In the genomic region with DNA sequence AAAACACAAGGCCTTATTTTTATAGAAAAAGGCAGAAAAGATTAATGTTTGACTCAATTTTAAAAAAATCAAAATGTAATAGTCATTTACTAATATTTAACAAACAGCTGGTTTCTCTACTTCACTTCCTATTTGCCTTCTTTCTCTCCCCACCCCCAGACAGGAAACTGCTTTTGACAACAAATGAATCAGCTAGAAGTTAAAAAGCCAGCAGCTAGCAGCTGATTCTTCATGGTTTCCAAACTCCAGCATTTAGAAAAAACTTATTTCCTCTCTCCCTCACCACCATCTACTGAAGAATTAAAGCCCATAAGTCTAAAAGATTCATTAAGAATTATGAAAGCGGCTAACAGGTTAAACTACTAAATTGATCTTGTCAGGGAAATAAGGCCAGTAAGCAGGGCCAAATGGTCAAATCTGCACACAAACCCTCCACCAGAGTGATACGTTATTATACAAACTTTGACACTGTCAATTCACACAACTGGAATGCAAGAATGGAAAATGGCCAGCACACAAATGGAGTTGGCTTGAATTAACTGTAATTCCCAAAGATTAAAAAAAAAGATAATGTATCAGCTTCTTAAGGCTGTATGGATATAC, we compare ENCODE assay signal across 8 cellular contexts. TPM values are rescaled to one million over a fixed set of nuclear protein-coding genes. Genes with fewer than 3 reads are reported as not detected.
DNase-seq lines count a peak whose midpoint lies in the region; ATAC-seq and TF ChIP-seq lines count a peak whose summit lies in the region.

No MANE protein-coding gene starts in this region.

- H3K4me1 ChIP-seq in tibial artery: peaks cover 0 to 73% (median 39%) of the 10 kb centered on the region in 4 donors

- intact Hi-C loops in CD4-positive, alpha-beta T cell (cut with DNase I, micrococcal nuclease): loop anchor here in 1 of 2 experiments (5.0 to 10.0 kb wide), 3 partner anchors 248 to 1716 kb away; a partner anchor contains a TSS
- intact Hi-C loops in tibial artery (cut with DNase I; ENCODE audit: low total_unique reads): loop anchor here (5.0 kb wide), 1 partner anchor 68 kb away; no protein-coding TSS in a partner anchor

- POLR2A ChIA-PET in CD4-positive, alpha-beta T cell (lab: Charles Lee): interaction anchor here (0.6 to 3.8 kb wide), 15 partner anchors 8 to 1467 kb away, joined by 3 to 17 read pairs (median 4); a partner anchor contains a TSS

- H3K27me3 ChIP-seq in CD4-positive, alpha-beta T cell (ENCODE audit: control insufficient read depth, insufficient read depth, low read length): no peaks in the 10 kb centered on the region
- no peaks in the 10 kb centered on the region for H3K27me3 ChIP-seq in tibial artery

- peak overlapping the region; percentile 64 for H3K27ac ChIP-seq in CD4-positive, alpha-beta T cell (ENCODE audit: low read depth, low read length)
- peak overlapping the region; percentile 98 to 100 for H3K27ac ChIP-seq in tibial artery

- DNase-seq in CD4-positive, alpha-beta T cell: peak in 3 of 10 experiments; percentile 9 to 29 (median 26)
- DNase-seq in GM19238 (ENCODE audit: insufficient read length, low spot score): peak; percentile 31
- DNase-seq in NAMALWA (ENCODE audit: low spot score): peak; percentile 67
- DNase-seq in amniotic stem cell (lab: John Stamatoyannopoulos, UW): peak; percentile 31
- DNase-seq in left lobe of liver (ENCODE audit: low spot score): no peak
- no peak for DNase-seq in tibial artery
- no peak for DNase-seq in NCI-H1105 (lab: John Stamatoyannopoulos, UW)

- H3K27me3 Mint-ChIP-seq in CD4-positive, alpha-beta T cell: no peaks in the 10 kb centered on the region

- H3K36me3 Mint-ChIP-seq in CD4-positive, alpha-beta T cell (ENCODE audit: low read depth): peaks cover 74% of the 10 kb centered on the region

- TF ChIP-seq CTCF in CD4-positive, alpha-beta T cell (IDR thresholded peaks at IDR 0.05): no peak
- TF ChIP-seq CTCF in tibial artery (IDR thresholded peaks at IDR 0.05): no peak

- no peaks in the 10 kb centered on the region for H3K9me3 Mint-ChIP-seq in CD4-positive, alpha-beta T cell

- peaks cover 67% of the 10 kb centered on the region for H3K4me1 Mint-ChIP-seq in CD4-positive, alpha-beta T cell (ENCODE audit: low read depth)

- H3K36me3 ChIP-seq in tibial artery: peaks cover 0 to 9% (median 0%) of the 10 kb centered on the region in 3 donors

- H3K9me3 ChIP-seq in CD4-positive, alpha-beta T cell (ENCODE audit: control insufficient read depth, low read length): no peaks in the 10 kb centered on the region
- no peaks in the 10 kb centered on the region for H3K9me3 ChIP-seq in tibial artery

- H3K4me3 Mint-ChIP-seq in CD4-positive, alpha-beta T cell: peak overlapping the region; percentile 88

- H3K4me3 ChIP-seq in tibial artery: peak overlapping the region in 1 of 2 donors; percentile 14

- CTCF ChIA-PET in CD4-positive, alpha-beta T cell (lab: Charles Lee): interaction anchor here (0.6 to 2.1 kb wide), 4 partner anchors 22 to 66 kb away, joined by 3 to 4 read pairs (median 4); no protein-coding TSS in a partner anchor

- no peak for ATAC-seq in CD4-positive, alpha-beta T cell (ENCODE audit: poor library complexity)
- ATAC-seq in left lobe of liver (peak; percentile 12), GM18909 (IDR thresholded peaks at IDR 0.05; ENCODE audit: poor library complexity, unreplicated experiment) (no peak)

- H3K27ac Mint-ChIP-seq in CD4-positive, alpha-beta T cell: peak overlapping the region; percentile 77

RNA-seq across cellular contexts. Expression of a gene that starts 4.0 kb away (rescaled TPM):
- total RNA-seq in CD4-positive, alpha-beta T cell: 100 to 1,000 TPM; 173 to 176 TPM
- 27.2 TPM for total RNA-seq in left lobe of liver

Comparison
In these comparisons a context has a peak if more than half of its experiments do, and no peak if none do; other contexts are left out.
1. DNase-seq: peak in GM19238 (single experiment), NAMALWA (single experiment) and amniotic stem cell (single experiment); none in left lobe of liver (single experiment), tibial artery (0 of 2) and NCI-H1105 (single experiment).